1 cellular context compared by ENCODE assay signal in the genomic region with DNA sequence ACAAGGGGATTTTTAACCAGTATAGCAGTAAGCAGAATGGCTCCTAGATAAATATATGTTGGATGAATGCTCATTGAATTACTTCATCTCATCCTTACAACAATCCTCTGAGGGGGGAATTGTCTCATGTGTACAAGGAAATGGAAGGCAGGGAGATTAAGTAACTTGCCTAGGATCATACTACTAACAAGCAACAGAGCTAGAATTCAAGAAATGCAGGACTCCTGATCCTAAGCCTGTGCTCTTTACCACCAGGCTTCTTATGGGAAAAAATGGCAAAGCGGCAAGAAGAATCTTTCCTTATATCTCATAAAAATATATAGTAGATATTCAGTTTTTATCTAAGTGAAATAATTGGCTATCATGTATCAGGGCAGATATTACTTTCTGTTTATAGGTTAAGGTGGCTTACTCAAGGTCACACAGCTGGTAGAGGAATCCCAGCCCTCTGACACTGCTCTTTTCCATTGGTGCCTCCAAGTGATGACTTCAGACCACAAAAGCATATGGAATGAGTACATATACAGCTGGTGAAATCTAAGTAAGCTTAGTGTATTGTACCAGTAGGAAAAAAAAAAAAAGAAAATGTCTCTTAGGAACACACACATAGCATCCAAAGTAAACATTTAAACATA.
TF ChIP-seq lines count a peak whose summit lies in the region.

No MANE protein-coding gene starts in this region.

TF ChIP-seq in WTC11, 78 proteins besides CTCF, POLR2A, EP300 and RAD21 (continued from another document):
- TF ChIP-seq, protein P1, sequence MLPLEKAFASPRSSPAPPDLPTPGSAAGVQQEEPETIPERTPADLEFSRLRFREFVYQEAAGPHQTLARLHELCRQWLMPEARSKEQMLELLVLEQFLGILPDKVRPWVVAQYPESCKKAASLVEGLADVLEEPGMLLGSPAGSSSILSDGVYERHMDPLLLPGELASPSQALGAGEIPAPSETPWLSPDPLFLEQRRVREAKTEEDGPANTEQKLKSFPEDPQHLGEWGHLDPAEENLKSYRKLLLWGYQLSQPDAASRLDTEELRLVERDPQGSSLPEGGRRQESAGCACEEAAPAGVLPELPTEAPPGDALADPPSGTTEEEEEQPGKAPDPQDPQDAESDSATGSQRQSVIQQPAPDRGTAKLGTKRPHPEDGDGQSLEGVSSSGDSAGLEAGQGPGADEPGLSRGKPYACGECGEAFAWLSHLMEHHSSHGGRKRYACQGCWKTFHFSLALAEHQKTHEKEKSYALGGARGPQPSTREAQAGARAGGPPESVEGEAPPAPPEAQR (CRISPR knock-in tag; IDR thresholded peaks at IDR 0.05) = no peak
- no peak for TF ChIP-seq NR2C2 (CRISPR knock-in tag; IDR thresholded peaks at IDR 0.05)
